In genomic region chr6:29917843-29918242, GRCh38 we compare ENCODE assay signal across 12 cellular contexts.
"Had no signal": no experiment of that assay in that cellular context is flagged by ENCODE, and none has a peak within 500 bp of the region (broad histone marks: within the 10 kb centered on the region; RNA-seq: fewer than 3 reads in every experiment).

No MANE protein-coding gene starts in this region.

- DNase-seq: activated CD4-positive, alpha-beta T cell treated with anti-CD3 and anti-CD28 coated beads, Interleukin-2, amount 50 U/mL, for 4 hours; activated CD4-positive, CD25-positive, alpha-beta regulatory T cell treated with anti-CD3 and anti-CD28 coated beads, Interleukin-2, amount 50 U/mL, for 72 hours; activated CD8-positive, alpha-beta memory T cell treated with anti-CD3 and anti-CD28 coated beads, Interleukin-2, amount 10 ng/mL, durations not matched to agents 7 days and 5 days; activated gamma-delta T cell; activated T-cell treated with anti-CD3 and anti-CD28 coated beads, Interleukin-2, amount 50 U/mL, for 48 hours; amygdala; effector memory CD4-positive, alpha-beta T cell; pancreas; stimulated activated CD4-positive, alpha-beta T cell treated with anti-CD3 and anti-CD28 coated beads, Interleukin-4, amount 100 ng/mL, for 24 hours; testis had no signal

- FAIRE-seq: keratinocyte, pancreas had no signal

- ATAC-seq: activated CD8-positive, alpha-beta memory T cell treated with anti-CD3 and anti-CD28 coated beads, Interleukin-2, amount 10 ng/mL, durations not matched to agents 7 days and 5 days; gastroesophageal sphincter; pancreas had no signal
